Comparison of ENCODE assay signal across 8 cellular contexts in the genomic region with DNA sequence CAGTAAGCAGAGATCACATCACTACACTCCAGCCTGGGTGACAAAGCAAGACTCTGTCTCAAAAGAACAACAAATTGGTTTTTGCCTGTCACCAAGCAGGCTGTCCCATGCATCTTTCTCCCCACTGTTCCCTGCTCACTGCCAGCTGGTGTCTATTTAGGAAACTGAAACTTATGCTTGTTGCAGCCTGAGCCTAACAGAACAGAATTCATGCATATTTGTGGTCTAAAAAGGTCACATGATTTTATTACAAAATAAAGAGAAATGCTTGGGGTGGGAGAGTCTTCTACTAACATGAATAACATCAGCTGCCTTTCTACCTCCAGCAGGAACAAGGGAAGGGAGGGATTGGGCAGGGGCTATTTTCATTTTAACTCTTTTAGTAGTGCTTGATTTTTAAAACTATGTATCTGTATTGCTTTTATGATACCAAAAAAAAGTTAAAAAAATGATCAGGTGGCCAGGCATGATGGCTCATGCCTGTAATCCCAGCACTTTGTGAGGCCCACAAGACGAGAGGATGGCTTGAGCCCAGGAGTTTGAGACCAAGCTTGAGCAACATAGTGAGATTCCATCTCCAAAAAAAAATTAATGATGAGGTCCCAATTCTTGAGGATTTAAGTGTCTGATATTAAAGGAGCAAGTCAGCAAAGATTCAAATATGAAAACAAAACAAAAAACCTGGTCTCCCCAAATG. TPM values are rescaled to one million over a fixed set of nuclear protein-coding genes. Genes with fewer than 3 reads are reported as not detected.
DNase-seq lines count a peak whose midpoint lies in the region; ATAC-seq, FAIRE-seq and TF ChIP-seq lines count a peak whose summit lies in the region.
"Had no signal": no experiment of that assay in that cellular context is flagged by ENCODE, and none has a peak within 500 bp of the region (broad histone marks: within the 10 kb centered on the region; RNA-seq: fewer than 3 reads in every experiment).

No MANE protein-coding gene starts in this region.

- peak overlapping the region; percentile 52 to 99 (median 92) for H3K27ac Mint-ChIP-seq in naive B cell

- no peak overlapping the region for H2BK20ac ChIP-seq in H1 (ENCODE audit: low read length)

- no peak overlapping the region for H2BK120ac ChIP-seq in H1 (replicated peaks; ENCODE audit: low read depth, low read length)

- H3K27me3 Mint-ChIP-seq in naive B cell: no peaks in the 10 kb centered on the region

- TF ChIP-seq POLR2A in H1 (IDR thresholded peaks at IDR 0.05; ENCODE audit: control extremely low read depth in 1 of 2, low read depth in 2 of 2, low read length in 2 of 2): no peak

- ATAC-seq in naive B cell (ENCODE audit: low read depth in 2 of 2) (no peak), GM19395 (IDR thresholded peaks at IDR 0.05; ENCODE audit: unreplicated experiment) (no peak), GM19324 (IDR thresholded peaks at IDR 0.05; ENCODE audit: low FRiP score, unreplicated experiment) (no peak)

- no peak overlapping the region for H2BK12ac ChIP-seq in H1 (ENCODE audit: low read depth, low read length)

- H3K9ac ChIP-seq in GM23248 (peak overlapping the region; percentile 93), H1 (replicated peaks in 1 of 4; ENCODE audit: extremely low read depth in 1 of 4, low read depth in 3 of 4, low read length in 3 of 4) (peak overlapping the region; percentile 49 to 66 (median 60); a peak in 3 of 7 replicates)

- FAIRE-seq in H1 (lab: Jason Lieb, UNC): no peak

- H3K23ac ChIP-seq in H1 (ENCODE audit: insufficient read length): no peak overlapping the region

- H2AFZ ChIP-seq in GM23248 (peak overlapping the region; percentile 72), H1 (ENCODE audit: low read length) (no peak overlapping the region)

- H3K79me1 ChIP-seq in H1 (ENCODE audit: low read depth, low read length): no peaks in the 10 kb centered on the region

- H3K27ac ChIP-seq in GM23248 (peak overlapping the region; percentile 81), H1 (ENCODE audit: low read depth, low read length) (no peak overlapping the region)

- no peak overlapping the region for H3K4ac ChIP-seq in H1 (replicated peaks; ENCODE audit: insufficient read length, low read depth, low read length)

- 0 to 3% methylated on average over 1 of the region's 1 CpG for WGBS in GM23248 (ENCODE audit: low coverage in 1 of 2, low lambda C conversion rate in 2 of 2, missing lambda C conversion rate in 2 of 2), 2 experiments
- 78% methylated on average over 1 of the region's 1 CpG; no CpG with 5 or more reads in 1 of the 2 experiments for WGBS in H1 (ENCODE audit: extremely low coverage in 1 of 2, insufficient coverage in 1 of 2, insufficient read length in 1 of 2, insufficient replicate concordance in 2 of 2, low coverage in 1 of 2, low lambda C conversion rate in 2 of 2, missing lambda C conversion rate in 1 of 2), 2 experiments

- H3K79me2 ChIP-seq in GM23248 (ENCODE audit: insufficient read depth): peaks cover 50% of the 10 kb centered on the region
- H3K79me2 ChIP-seq in H1 (ENCODE audit: control insufficient read depth in 1 of 2, insufficient read depth in 2 of 2, low read length in 2 of 2): peaks cover 0 to 8% of the 10 kb centered on the region in 2 experiments; a peak in 1 of 4 replicates

- H3K4me1 Mint-ChIP-seq in naive B cell: peaks cover 23 to 50% (median 32%) of the 10 kb centered on the region in 3 donors

- H3K36me3 ChIP-seq in GM23248 (ENCODE audit: low read depth) (peaks cover 23% of the 10 kb centered on the region), H1 (ENCODE audit: control insufficient read depth in 2 of 4, insufficient read depth in 4 of 4, low read length in 3 of 4) (peaks cover 2 to 27% (median 18%) of the 10 kb centered on the region in 4 experiments; a peak in 6 of 8 replicates)

- H3K4me3 Mint-ChIP-seq in naive B cell: peak overlapping the region; percentile 86 to 99 (median 98)

- H4K5ac ChIP-seq in H1 (ENCODE audit: insufficient read length, low read depth, low read length): no peak overlapping the region

- H3K14ac ChIP-seq in H1 (ENCODE audit: insufficient read length): no peak overlapping the region

- no peak overlapping the region for H4K8ac ChIP-seq in H1 (ENCODE audit: extremely low read depth, insufficient read depth, low read length)

- no peaks in the 10 kb centered on the region for H3K9me3 ChIP-seq in GM23248 (ENCODE audit: low read depth)
- no peaks in the 10 kb centered on the region for H3K9me3 ChIP-seq in H1 (ENCODE audit: insufficient read depth in 2 of 2, low read depth in 1 of 2, low read length in 1 of 2)

- H3K4me1 ChIP-seq in GM23248 (ENCODE audit: insufficient read depth) (peaks cover 23% of the 10 kb centered on the region), H1 (replicated peaks in 1 of 4; ENCODE audit: control insufficient read depth in 3 of 4, insufficient read depth in 4 of 4, low read length in 3 of 4) (peaks cover 0 to 5% (median 2%) of the 10 kb centered on the region in 4 experiments; a peak in 4 of 7 replicates)

- H3K9me3 Mint-ChIP-seq in naive B cell: no peaks in the 10 kb centered on the region

- peak overlapping the region; percentile 96 for H3K4me2 ChIP-seq in GM23248 (ENCODE audit: unreplicated experiment)
- H3K4me2 ChIP-seq in H1 (ENCODE audit: insufficient read depth in 1 of 2, low read depth in 2 of 2, low read length in 2 of 2): peak overlapping the region; percentile 51 to 66

- H2AK5ac ChIP-seq in H1 (ENCODE audit: low read depth, low read length): no peak overlapping the region

- H4K20me1 ChIP-seq in GM23248 (ENCODE audit: insufficient read depth) (0 out of 2 replicates have a peak, but pooled peaks cover 5% of the 10 kb centered on the region), H1 (replicated peaks in 1 of 2; ENCODE audit: control insufficient read depth in 1 of 2, insufficient read depth in 2 of 2, low read length in 2 of 2) (no peaks in the 10 kb centered on the region)

- no peaks in the 10 kb centered on the region for H3K23me2 ChIP-seq in H1 (ENCODE audit: low read depth, low read length)

- CTCF ChIA-PET in H1 (lab: Charles Lee; ENCODE audit: partially characterized antibody): interaction anchor here (0.6 to 3.4 kb wide), 15 partner anchors 12 to 1728 kb away, joined by 3 to 24 read pairs (median 4); a partner anchor contains a TSS

- H3K18ac ChIP-seq in H1 (ENCODE audit: extremely low read depth, low read length): no peak overlapping the region

- no peaks in the 10 kb centered on the region for H3K27me3 ChIP-seq in GM23248 (replicated peaks; ENCODE audit: insufficient read depth)
- H3K27me3 ChIP-seq in H1 (replicated peaks in 1 of 4; ENCODE audit: control insufficient read depth in 3 of 4, extremely low read depth in 1 of 4, insufficient read depth in 3 of 4, low read length in 3 of 4): peaks cover 0 to 3% (median 0%) of the 10 kb centered on the region in 4 experiments; a peak in 1 of 7 replicates

- H2BK5ac ChIP-seq in H1 (ENCODE audit: low read depth, low read length): no peak overlapping the region

- TF ChIP-seq RAD21 in H1 (IDR thresholded peaks at IDR 0.05 in 1 of 2, conservative IDR thresholded peaks at IDR 0.05 in 1 of 2; ENCODE audit: low read depth in 2 of 2, low read length in 2 of 2): no peak

- H3F3A ChIP-seq in GM23248 (ENCODE audit: insufficient read depth): peaks cover 18% of the 10 kb centered on the region

- POLR2A ChIA-PET in H1 (lab: Charles Lee; ENCODE audit: partially characterized antibody): interaction anchor here (0.7 to 5.1 kb wide), 16 partner anchors 12 to 278 kb away, joined by 3 to 55 read pairs (median 4); a partner anchor contains a TSS

- H3K9me2 ChIP-seq in GM23248 (ENCODE audit: insufficient read depth): no peaks in the 10 kb centered on the region

- peaks cover 0 to 11% of the 10 kb centered on the region in 2 donors for H3K36me3 Mint-ChIP-seq in naive B cell

- DNase-seq in GM23248 (peak; percentile 90), RPMI8226 (peak; percentile 77), H1 (ENCODE audit: low read depth in 1 of 2, low spot score in 2 of 2) (no peak), naive B cell (no peak), UCSD-AML1 (lab: John Stamatoyannopoulos, UW; ENCODE audit: unreplicated experiment) (no peak)

- in situ Hi-C loops in GM23248 (cut with MboI): no loop called here

- H4K91ac ChIP-seq in H1 (replicated peaks; ENCODE audit: insufficient read length, low read length): no peak overlapping the region

- TF ChIP-seq EP300 in H1 (IDR thresholded peaks at IDR 0.05; ENCODE audit: borderline replicate concordance in 1 of 2, low read depth in 2 of 2, low read length in 2 of 2): no peak

- TF ChIP-seq CTCF in H1 (IDR thresholded peaks at IDR 0.05; ENCODE audit: control extremely low read depth in 1 of 3, insufficient read depth in 1 of 3, low read depth in 1 of 3, low read length in 3 of 3): no peak

- H3K4me3 ChIP-seq in GM23248 (peak overlapping the region; percentile 87), H1 (ENCODE audit: extremely low read depth in 1 of 4, insufficient read depth in 2 of 4, low read depth in 3 of 4, low read length in 4 of 4) (peak overlapping the region; percentile 78 to 88 (median 84))

- H2BK15ac ChIP-seq in H1 (ENCODE audit: low read length): no peak overlapping the region

- H3K56ac ChIP-seq in H1 (replicated peaks; ENCODE audit: insufficient read length, low read depth, low read length): no peak overlapping the region

RNA-seq across cellular contexts. Expression of a gene that starts 0.9 kb away (rescaled TPM):
- total RNA-seq in GM23248 (2014; rRNA removed; shearing (Covaris generic)): 208 and 220 TPM in 2 replicates
- polyA plus RNA-seq in GM23248 (2016; fragmentation: Nextera tagmentation; extraction: Ambion mirVana) (104 and 109 TPM in 2 replicates), H1 (2011; rRNA removed) (37.1 and 39.9 TPM in 2 replicates), naive B cell (ENCODE audit: low read depth in 6 of 6) (100 to 1,000 TPM; 119 to 150 (median 131) TPM)
- total RNA-seq in H1 (2021; fragmentation: NEBNext Ultra II Directional; extraction: Animal tissue kit (Norgen Biotek cat#: 25700)): 42.4 and 44.7 TPM in 2 replicates
- polyA plus RNA-seq in H1 (2011; cell fraction: cytosol; rRNA removed): 36.3 TPM
- polyA plus RNA-seq in H1 (2011; cell fraction: nucleus; rRNA removed): 69.6 TPM
- 33.1 to 42.2 TPM (median 37.6 TPM) in 4 replicates for polyA plus RNA-seq in H1 (2012, experiment 1 of 2)
- polyA plus RNA-seq in H1 (2012, experiment 2 of 2): 24.4 TPM
- 22.6 TPM for polyA plus RNA-seq in H1 (2013, experiment 1 of 2)
- polyA plus RNA-seq in H1 (2013, experiment 2 of 2): 19.1 TPM
- polyA minus RNA-seq in H1 (2011; rRNA and poly(A)+ RNA removed): 71.1 and 93.4 TPM in 2 replicates
- polyA minus RNA-seq in H1 (2011; cell fraction: cytosol; rRNA and poly(A)+ RNA removed): 34.1 TPM
- 60.4 TPM for polyA minus RNA-seq in H1 (2011; cell fraction: nucleus; rRNA and poly(A)+ RNA removed)

RNA-seq across cellular contexts. Expression of a gene that starts 3.7 kb away (rescaled TPM):
- total RNA-seq in GM23248 (2014; rRNA removed; shearing (Covaris generic)): not detected in 2 replicates
- polyA plus RNA-seq in GM23248 (2016; fragmentation: Nextera tagmentation; extraction: Ambion mirVana) (not detected in 2 replicates), H1 (2011; rRNA removed) (not detected in 2 replicates), naive B cell (ENCODE audit: low read depth in 6 of 6) (not detected)
- not detected in 2 replicates for total RNA-seq in H1 (2021; fragmentation: NEBNext Ultra II Directional; extraction: Animal tissue kit (Norgen Biotek cat#: 25700))
- not detected for polyA plus RNA-seq in H1 (2011; cell fraction: cytosol; rRNA removed)
- polyA plus RNA-seq in H1 (2011; cell fraction: nucleus; rRNA removed): not detected
- 0.09 TPM in 1 of 4 replicates, not detected in the others for polyA plus RNA-seq in H1 (2012, experiment 1 of 2)
- not detected for polyA plus RNA-seq in H1 (2012, experiment 2 of 2)
- polyA plus RNA-seq in H1 (2013, experiment 1 of 2): not detected
- polyA plus RNA-seq in H1 (2013, experiment 2 of 2): not detected
- polyA minus RNA-seq in H1 (2011; rRNA and poly(A)+ RNA removed): not detected in 2 replicates
- not detected for polyA minus RNA-seq in H1 (2011; cell fraction: cytosol; rRNA and poly(A)+ RNA removed)
- polyA minus RNA-seq in H1 (2011; cell fraction: nucleus; rRNA and poly(A)+ RNA removed): not detected
- polyA plus RNA-seq: esophagus had no signal

RNA-seq across cellular contexts. Expression of a gene that starts 20.3 kb away (rescaled TPM):
- total RNA-seq in GM23248 (2014; rRNA removed; shearing (Covaris generic)): not detected in 2 replicates
- 0.19 and 0.31 TPM in 2 replicates for polyA plus RNA-seq in GM23248 (2016; fragmentation: Nextera tagmentation; extraction: Ambion mirVana)
- 1.4 and 2.3 TPM in 2 replicates for total RNA-seq in H1 (2021; fragmentation: NEBNext Ultra II Directional; extraction: Animal tissue kit (Norgen Biotek cat#: 25700))
- 2.6 and 3.6 TPM in 2 replicates for polyA plus RNA-seq in H1 (2011; rRNA removed)
- polyA plus RNA-seq in H1 (2011; cell fraction: cytosol; rRNA removed): 2.3 TPM
- 3.0 TPM for polyA plus RNA-seq in H1 (2011; cell fraction: nucleus; rRNA removed)
- polyA plus RNA-seq in H1 (2012, experiment 1 of 2): 1.7 to 2.7 TPM (median 2.1 TPM) in 4 replicates
- polyA plus RNA-seq in H1 (2012, experiment 2 of 2): 2.6 TPM
- 2.9 TPM for polyA plus RNA-seq in H1 (2013, experiment 1 of 2)
- polyA plus RNA-seq in H1 (2013, experiment 2 of 2): 3.7 TPM
- polyA minus RNA-seq in H1 (2011; rRNA and poly(A)+ RNA removed): 0.85 and 1.1 TPM in 2 replicates
- polyA minus RNA-seq in H1 (2011; cell fraction: cytosol; rRNA and poly(A)+ RNA removed): not detected
- 1.3 TPM for polyA minus RNA-seq in H1 (2011; cell fraction: nucleus; rRNA and poly(A)+ RNA removed)
- 10 to 100 TPM in 4 of 6 donors, 1 to 10 TPM in 2; 8.0 to 15.6 (median 12.9) TPM for polyA plus RNA-seq in naive B cell (ENCODE audit: low read depth in 6 of 6)

RNA-seq across cellular contexts. Expression of a gene that starts 25.2 kb away (rescaled TPM):
- 20.2 and 22.1 TPM in 2 replicates for total RNA-seq in GM23248 (2014; rRNA removed; shearing (Covaris generic))
- polyA plus RNA-seq in GM23248 (2016; fragmentation: Nextera tagmentation; extraction: Ambion mirVana) (7.2 and 9.1 TPM in 2 replicates), H1 (2011; rRNA removed) (29.6 and 37.1 TPM in 2 replicates), naive B cell (ENCODE audit: low read depth in 6 of 6) (10 to 100 TPM in 5 of 6 donors, 1 to 10 TPM in 1; 10.0 to 15.3 (median 13.6) TPM)
- 30.5 and 36.7 TPM in 2 replicates for total RNA-seq in H1 (2021; fragmentation: NEBNext Ultra II Directional; extraction: Animal tissue kit (Norgen Biotek cat#: 25700))
- polyA plus RNA-seq in H1 (2011; cell fraction: cytosol; rRNA removed): 31.4 TPM
- polyA plus RNA-seq in H1 (2011; cell fraction: nucleus; rRNA removed): 207 TPM
- 33.7 to 38.9 TPM (median 37.7 TPM) in 4 replicates for polyA plus RNA-seq in H1 (2012, experiment 1 of 2)
- polyA plus RNA-seq in H1 (2012, experiment 2 of 2): 4.7 TPM
- 18.8 TPM for polyA plus RNA-seq in H1 (2013, experiment 1 of 2)
- 18.6 TPM for polyA plus RNA-seq in H1 (2013, experiment 2 of 2)
- 37.2 and 42.7 TPM in 2 replicates for polyA minus RNA-seq in H1 (2011; rRNA and poly(A)+ RNA removed)
- polyA minus RNA-seq in H1 (2011; cell fraction: cytosol; rRNA and poly(A)+ RNA removed): 15.8 TPM
- polyA minus RNA-seq in H1 (2011; cell fraction: nucleus; rRNA and poly(A)+ RNA removed): 69.2 TPM

RNA-seq across cellular contexts. Expression of a gene that starts 43.2 kb away (rescaled TPM):
- 89.9 and 97.5 TPM in 2 replicates for total RNA-seq in GM23248 (2014; rRNA removed; shearing (Covaris generic))
- polyA plus RNA-seq in GM23248 (2016; fragmentation: Nextera tagmentation; extraction: Ambion mirVana) (248 and 253 TPM in 2 replicates), H1 (2011; rRNA removed) (222 and 281 TPM in 2 replicates), naive B cell (ENCODE audit: low read depth in 6 of 6) (100 to 1,000 TPM; 134 to 210 (median 152) TPM)
- 195 and 203 TPM in 2 replicates for total RNA-seq in H1 (2021; fragmentation: NEBNext Ultra II Directional; extraction: Animal tissue kit (Norgen Biotek cat#: 25700))
- 271 TPM for polyA plus RNA-seq in H1 (2011; cell fraction: cytosol; rRNA removed)
- 153 TPM for polyA plus RNA-seq in H1 (2011; cell fraction: nucleus; rRNA removed)
- 233 to 359 TPM (median 237 TPM) in 4 replicates for polyA plus RNA-seq in H1 (2012, experiment 1 of 2)
- 156 TPM for polyA plus RNA-seq in H1 (2012, experiment 2 of 2)
- polyA plus RNA-seq in H1 (2013, experiment 1 of 2): 307 TPM
- 332 TPM for polyA plus RNA-seq in H1 (2013, experiment 2 of 2)
- polyA minus RNA-seq in H1 (2011; rRNA and poly(A)+ RNA removed): 158 and 191 TPM in 2 replicates
- polyA minus RNA-seq in H1 (2011; cell fraction: cytosol; rRNA and poly(A)+ RNA removed): 66.9 TPM
- polyA minus RNA-seq in H1 (2011; cell fraction: nucleus; rRNA and poly(A)+ RNA removed): 67.8 TPM

Comparison
In these comparisons a context has a peak if more than half of its experiments do, and no peak if none do; other contexts are left out.
1. DNase-seq: peak in GM23248 (single experiment) and RPMI8226 (single experiment); none in H1 (0 of 2), naive B cell (single experiment) and UCSD-AML1 (single experiment).